15 cellular contexts compared by ENCODE assay signal in the genomic region with DNA sequence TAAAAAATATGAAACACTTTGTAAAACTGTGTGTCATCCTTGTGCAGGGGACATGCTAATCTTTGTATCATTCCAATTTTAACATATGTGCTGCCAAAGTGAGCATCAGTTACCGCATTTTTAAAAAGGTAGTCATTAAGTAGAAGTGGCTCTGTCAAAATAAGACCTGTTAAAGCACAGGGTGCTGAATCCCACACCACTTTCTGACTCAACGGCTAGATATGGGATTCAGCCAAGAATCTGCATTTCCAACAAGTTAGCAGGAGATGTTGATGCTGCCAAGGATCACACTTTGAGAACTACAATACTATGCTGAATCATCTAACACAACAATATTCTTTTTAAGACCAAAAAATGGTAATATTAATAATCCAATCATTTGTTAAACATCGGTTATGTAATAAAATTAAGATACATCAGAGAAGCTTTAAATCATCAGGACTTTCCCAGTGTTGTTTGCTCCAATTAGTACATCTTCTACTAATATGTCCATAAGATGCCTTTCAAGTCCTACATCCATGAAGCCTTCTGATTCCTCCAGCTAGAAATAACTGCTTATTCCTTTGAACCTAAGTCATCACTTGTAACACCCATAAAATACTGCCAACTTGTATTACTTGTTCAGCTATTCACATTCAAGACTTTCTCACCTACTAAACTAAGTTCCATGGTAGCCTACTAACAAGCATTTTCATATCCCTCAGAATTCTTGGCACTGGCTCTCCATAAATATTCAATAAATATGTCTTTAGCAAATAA.
DNase-seq lines count a peak whose midpoint lies in the region; ATAC-seq lines count a peak whose summit lies in the region.
"Had no signal": no experiment of that assay in that cellular context is flagged by ENCODE, and none has a peak within 500 bp of the region (broad histone marks: within the 10 kb centered on the region; RNA-seq: fewer than 3 reads in every experiment).

No MANE protein-coding gene starts in this region.

- H3K36me3 ChIP-seq in mesendoderm (ENCODE audit: control insufficient read depth, insufficient read depth, low read length), result no peaks in the 10 kb centered on the region
- H3K36me3 ChIP-seq: HAP-1 had no signal

- H3K4me3 ChIP-seq in mesendoderm (ENCODE audit: low read length), result no peak overlapping the region
- H3K4me3 ChIP-seq: HAP-1 had no signal

- H3K4ac ChIP-seq in mesendoderm (ENCODE audit: low read depth, low read length), result no peak overlapping the region

- peaks cover 80% of the 10 kb centered on the region for H3K79me2 ChIP-seq in mesendoderm (ENCODE audit: control insufficient read depth, insufficient read depth, low read length)

- no peak overlapping the region for H3K56ac ChIP-seq in mesendoderm (ENCODE audit: low read length)

- H3K27ac Mint-ChIP-seq in activated naive CD8-positive, alpha-beta T cell treated with anti-CD3 and anti-CD28 coated beads for 36 hours, result no peak overlapping the region
- H3K27ac Mint-ChIP-seq in stimulated activated naive CD8-positive, alpha-beta T cell treated with anti-CD3 and anti-CD28 coated beads, Interleukin-15, amount 100 ng/mL, for 72 hours, result no peak overlapping the region
- H3K27ac Mint-ChIP-seq: activated CD4-positive, alpha-beta T cell treated with anti-CD3 and anti-CD28 coated beads, Interleukin-2, amount 10 ng/mL, durations not matched to agents 7 days and 5 days; stimulated activated naive CD8-positive, alpha-beta T cell treated with anti-CD3 and anti-CD28 coated beads, Interleukin-15, Interleukin-2, amounts not matched to agents 100 ng/mL and 50 ng/mL, for 24 hours had no signal

- no peak overlapping the region for H2BK120ac ChIP-seq in mesendoderm (ENCODE audit: low read depth, low read length)

- no peak overlapping the region for H2BK15ac ChIP-seq in mesendoderm (replicated peaks; ENCODE audit: low read depth)

- DNase-seq in AG08395 (ENCODE audit: low spot score), result peak; percentile 58
- peak; percentile 27 for DNase-seq in NCI-H446 treated with DMSO at 0.1 percent for 48 hours (lab: John Stamatoyannopoulos, UW)
- peak; percentile 56 for DNase-seq in epithelial cell of prostate (ENCODE audit: low read depth, low spot score)
- peak; percentile 53 for DNase-seq in mesendoderm
- DNase-seq in activated naive CD8-positive, alpha-beta T cell treated with anti-CD3 and anti-CD28 coated beads for 36 hours, result no peak
- DNase-seq in stimulated activated naive CD8-positive, alpha-beta T cell treated with anti-CD3 and anti-CD28 coated beads, Interleukin-15, amount 100 ng/mL, for 72 hours, result no peak
- DNase-seq: activated CD4-positive, alpha-beta T cell treated with anti-CD3 and anti-CD28 coated beads, Interleukin-2, amount 10 ng/mL, durations not matched to agents 7 days and 5 days; BE2C; GF-D8; immature natural killer cell; stimulated activated CD4-positive, alpha-beta T cell treated with anti-CD3 and anti-CD28 coated beads, Interleukin-1b, Interleukin-23, amount 100 ng/mL, for 48 hours had no signal

- H3K27me3 Mint-ChIP-seq in activated naive CD8-positive, alpha-beta T cell treated with anti-CD3 and anti-CD28 coated beads for 36 hours, result no peaks in the 10 kb centered on the region
- H3K27me3 Mint-ChIP-seq in stimulated activated naive CD8-positive, alpha-beta T cell treated with anti-CD3 and anti-CD28 coated beads, Interleukin-15, amount 100 ng/mL, for 72 hours, result no peaks in the 10 kb centered on the region
- H3K27me3 Mint-ChIP-seq: activated CD4-positive, alpha-beta T cell treated with anti-CD3 and anti-CD28 coated beads, Interleukin-2, amount 10 ng/mL, durations not matched to agents 7 days and 5 days; stimulated activated naive CD8-positive, alpha-beta T cell treated with anti-CD3 and anti-CD28 coated beads, Interleukin-15, Interleukin-2, amounts not matched to agents 100 ng/mL and 50 ng/mL, for 24 hours had no signal

- WGBS in mesendoderm (ENCODE audit: extremely low coverage, insufficient coverage, low lambda C conversion rate), result no CpG with 5 or more reads among the region's 3 CpGs

- peaks cover 2% of the 10 kb centered on the region for H3K79me1 ChIP-seq in mesendoderm (ENCODE audit: low read length)

- no peak overlapping the region for H3K9ac ChIP-seq in mesendoderm (ENCODE audit: low read length)

- no peak overlapping the region for H3K4me2 ChIP-seq in mesendoderm (ENCODE audit: low read length)

- H3K27ac ChIP-seq in epithelial cell of prostate, result peak overlapping the region; percentile 47
- H3K27ac ChIP-seq in mesendoderm (ENCODE audit: low read depth, low read length), result no peak overlapping the region

- no peak overlapping the region for H3K23ac ChIP-seq in mesendoderm (ENCODE audit: low read length)

- H4K5ac ChIP-seq in mesendoderm (ENCODE audit: low read length), result no peak overlapping the region

- no peak for ATAC-seq in HG03025 (IDR thresholded peaks at IDR 0.05; ENCODE audit: low FRiP score, unreplicated experiment)
- no peak for ATAC-seq in stimulated activated naive CD8-positive, alpha-beta T cell treated with anti-CD3 and anti-CD28 coated beads, Interleukin-15, amount 100 ng/mL, for 72 hours
- ATAC-seq in HG03108 (IDR thresholded peaks at IDR 0.05; ENCODE audit: unreplicated experiment), result no peak

- H3K4me3 Mint-ChIP-seq in activated naive CD8-positive, alpha-beta T cell treated with anti-CD3 and anti-CD28 coated beads for 36 hours, result no peak overlapping the region
- no peak overlapping the region for H3K4me3 Mint-ChIP-seq in stimulated activated naive CD8-positive, alpha-beta T cell treated with anti-CD3 and anti-CD28 coated beads, Interleukin-15, amount 100 ng/mL, for 72 hours
- H3K4me3 Mint-ChIP-seq: activated CD4-positive, alpha-beta T cell treated with anti-CD3 and anti-CD28 coated beads, Interleukin-2, amount 10 ng/mL, durations not matched to agents 7 days and 5 days; immature natural killer cell; stimulated activated naive CD8-positive, alpha-beta T cell treated with anti-CD3 and anti-CD28 coated beads, Interleukin-15, Interleukin-2, amounts not matched to agents 100 ng/mL and 50 ng/mL, for 24 hours had no signal

- no peak overlapping the region for H3K18ac ChIP-seq in mesendoderm (ENCODE audit: low read length)

- H3K4me1 Mint-ChIP-seq in activated naive CD8-positive, alpha-beta T cell treated with anti-CD3 and anti-CD28 coated beads for 36 hours, result peaks cover 70% of the 10 kb centered on the region
- H3K4me1 Mint-ChIP-seq in stimulated activated naive CD8-positive, alpha-beta T cell treated with anti-CD3 and anti-CD28 coated beads, Interleukin-15, amount 100 ng/mL, for 72 hours, result peaks cover 65% of the 10 kb centered on the region

- no peak overlapping the region for H4K8ac ChIP-seq in mesendoderm (ENCODE audit: low read depth, low read length)

- no peaks in the 10 kb centered on the region for H3K27me3 ChIP-seq in mesendoderm (ENCODE audit: insufficient read depth, low read length, poor library complexity)
- H3K27me3 ChIP-seq: BE2C had no signal

- peaks cover 14% of the 10 kb centered on the region for H3K4me1 ChIP-seq in mesendoderm (ENCODE audit: control insufficient read depth, low read depth, low read length)
- H3K4me1 ChIP-seq: BE2C had no signal

- peaks cover 63% of the 10 kb centered on the region for H3K36me3 Mint-ChIP-seq in activated naive CD8-positive, alpha-beta T cell treated with anti-CD3 and anti-CD28 coated beads for 36 hours
- H3K36me3 Mint-ChIP-seq: immature natural killer cell had no signal

- H3K9me3 Mint-ChIP-seq in activated naive CD8-positive, alpha-beta T cell treated with anti-CD3 and anti-CD28 coated beads for 36 hours, result peaks cover 27% of the 10 kb centered on the region
- no peaks in the 10 kb centered on the region for H3K9me3 Mint-ChIP-seq in stimulated activated naive CD8-positive, alpha-beta T cell treated with anti-CD3 and anti-CD28 coated beads, Interleukin-15, amount 100 ng/mL, for 72 hours
- H3K9me3 Mint-ChIP-seq: immature natural killer cell had no signal

- no peak overlapping the region for H2BK5ac ChIP-seq in mesendoderm (ENCODE audit: low read length)

- H2AK5ac ChIP-seq in mesendoderm (ENCODE audit: low read length), result no peak overlapping the region

Comparison
In these comparisons a context has a peak if more than half of its experiments do, and no peak if none do; other contexts are left out.
1. DNase-seq: peak in AG08395 (single experiment), NCI-H446 treated with DMSO at 0.1 percent for 48 hours (single experiment), epithelial cell of prostate (single experiment) and mesendoderm (single experiment); none in activated naive CD8-positive, alpha-beta T cell treated with anti-CD3 and anti-CD28 coated beads for 36 hours (single experiment) and stimulated activated naive CD8-positive, alpha-beta T cell treated with anti-CD3 and anti-CD28 coated beads, Interleukin-15, amount 100 ng/mL, for 72 hours (0 of 2).